ENCODE assay signal across 8 cellular contexts in genomic region chr6:31660224-31660997, GRCh38. TPM values are rescaled to one million over a fixed set of nuclear protein-coding genes. Genes with fewer than 3 reads are reported as not detected.
DNase-seq lines count a peak whose midpoint lies in the region; ATAC-seq, FAIRE-seq and TF ChIP-seq lines count a peak whose summit lies in the region.

C6orf47 (minus strand) TSS chr6:31660778; CDS start chr6:31659947, 831 bp downstream.

- TF ChIP-seq CTCF in KMS-11 (conservative IDR thresholded peaks at IDR 0.05; ENCODE audit: low read depth, low read length), result no peak

- H3K4me1 Mint-ChIP-seq in activated T-helper 1 cell treated with anti-CD3 and anti-CD28 coated beads, Interleukin-12 subunit alpha, Interleukin-12 subunit beta, Interleukin-2, Interleukin-4 antibody, amounts not matched to agents 30 ng/mL and 10 ng/mL and 1 ng/mL, durations not matched to agents 14 hours and 24 hours and 36 hours (ENCODE audit: low read depth), result peaks cover 81% of the 10 kb centered on the region
- peaks cover 61 to 89% (median 82%) of the 10 kb centered on the region in 3 donors for H3K4me1 Mint-ChIP-seq in naive B cell

- peaks cover 45% of the 10 kb centered on the region for H3K4me1 ChIP-seq in KMS-11 (ENCODE audit: low read depth, poor library complexity, severe bottlenecking)

- H3K4me3 Mint-ChIP-seq in activated T-helper 1 cell treated with anti-CD3 and anti-CD28 coated beads, Interleukin-12 subunit alpha, Interleukin-12 subunit beta, Interleukin-2, Interleukin-4 antibody, amounts not matched to agents 30 ng/mL and 10 ng/mL and 1 ng/mL, durations not matched to agents 14 hours and 24 hours and 36 hours, result peak within 1 kb of the TSS; percentile 91
- peak within 1 kb of the TSS; percentile 91 to 96 (median 95) for H3K4me3 Mint-ChIP-seq in naive B cell

- H3K4me3 ChIP-seq in KMS-11 (IDR thresholded peaks at IDR 0.05; ENCODE audit: insufficient read depth, low read depth, low read length), result no peak within 1 kb of the TSS

- no peaks in the 10 kb centered on the region for H3K27me3 Mint-ChIP-seq in activated T-helper 1 cell treated with anti-CD3 and anti-CD28 coated beads, Interleukin-12 subunit alpha, Interleukin-12 subunit beta, Interleukin-2, Interleukin-4 antibody, amounts not matched to agents 30 ng/mL and 10 ng/mL and 1 ng/mL, durations not matched to agents 14 hours and 24 hours and 36 hours (ENCODE audit: insufficient read depth)
- H3K27me3 Mint-ChIP-seq in naive B cell, result no peaks in the 10 kb centered on the region

- peak within 1 kb of the TSS; percentile 56 for H2AFZ ChIP-seq in KMS-11 (ENCODE audit: low read depth)

- no peaks in the 10 kb centered on the region for H3K9me3 Mint-ChIP-seq in activated T-helper 1 cell treated with anti-CD3 and anti-CD28 coated beads, Interleukin-12 subunit alpha, Interleukin-12 subunit beta, Interleukin-2, Interleukin-4 antibody, amounts not matched to agents 30 ng/mL and 10 ng/mL and 1 ng/mL, durations not matched to agents 14 hours and 24 hours and 36 hours
- H3K9me3 Mint-ChIP-seq in naive B cell, result no peaks in the 10 kb centered on the region

- H3K36me3 Mint-ChIP-seq in activated T-helper 1 cell treated with anti-CD3 and anti-CD28 coated beads, Interleukin-12 subunit alpha, Interleukin-12 subunit beta, Interleukin-2, Interleukin-4 antibody, amounts not matched to agents 30 ng/mL and 10 ng/mL and 1 ng/mL, durations not matched to agents 14 hours and 24 hours and 36 hours (ENCODE audit: low read depth), result peaks cover 55% of the 10 kb centered on the region
- H3K36me3 Mint-ChIP-seq in naive B cell, result peaks cover 0 to 28% of the 10 kb centered on the region in 2 donors

- peak within 1 kb of the TSS; percentile 80 for H3K27ac Mint-ChIP-seq in activated T-helper 1 cell treated with anti-CD3 and anti-CD28 coated beads, Interleukin-12 subunit alpha, Interleukin-12 subunit beta, Interleukin-2, Interleukin-4 antibody, amounts not matched to agents 30 ng/mL and 10 ng/mL and 1 ng/mL, durations not matched to agents 14 hours and 24 hours and 36 hours
- H3K27ac Mint-ChIP-seq in naive B cell, result peak within 1 kb of the TSS; percentile 86 to 94 (median 91)

- peak; percentile 57 to 60 for ATAC-seq in naive B cell (ENCODE audit: low read depth in 2 of 2)

- H3K9ac ChIP-seq in KMS-11, result peak within 1 kb of the TSS; percentile 60; the same call in 1 of the 2 replicates

- intact Hi-C loops in activated T-helper 1 cell treated with anti-CD3 and anti-CD28 coated beads, Interleukin-12 subunit alpha, Interleukin-12 subunit beta, Interleukin-2, Interleukin-4 antibody, amounts not matched to agents 30 ng/mL and 10 ng/mL and 1 ng/mL, durations not matched to agents 14 hours and 24 hours and 36 hours (cut with micrococcal nuclease), result loop anchor here (1.0 to 10.0 kb wide), 3 partner anchors 8 to 1544 kb away; partner anchors contain the start of genes BAG6, HSD17B8, RING1 and RXRB

- H3K27ac ChIP-seq in KMS-11, result peak within 1 kb of the TSS; percentile 42; the same call in 1 of the 2 replicates

- H3K27me3 ChIP-seq in KMS-11 (ENCODE audit: insufficient read depth, low read depth), result no peaks in the 10 kb centered on the region

- DNase-seq in AG20443 (ENCODE audit: low spot score), result peak; percentile 92
- peak; percentile 55 for DNase-seq in GM19239 (ENCODE audit: insufficient read length, low spot score)
- peak; percentile 58 for DNase-seq in RCC 7860 (ENCODE audit: low spot score)
- peak; percentile 69 for DNase-seq in activated T-helper 1 cell treated with anti-CD3 and anti-CD28 coated beads, Interleukin-12 subunit alpha, Interleukin-12 subunit beta, Interleukin-2, Interleukin-4 antibody, amounts not matched to agents 30 ng/mL and 10 ng/mL and 1 ng/mL, durations not matched to agents 14 hours and 24 hours and 36 hours (ENCODE audit: low spot score)
- DNase-seq in fibroblast of gingiva (ENCODE audit: low read depth), result peak; percentile 78
- DNase-seq in naive B cell, result peak; percentile 74
- DNase-seq in stimulated activated naive CD4-positive, alpha-beta T cell (lab: John Stamatoyannopoulos, UW), result peak; percentile 25 to 70 (median 61)

- peak within 1 kb of the TSS; percentile 87 for H3K4me2 ChIP-seq in KMS-11

- no peaks in the 10 kb centered on the region for H3K36me3 ChIP-seq in KMS-11 (ENCODE audit: insufficient read depth)

- H4K20me1 ChIP-seq in KMS-11 (ENCODE audit: insufficient read depth), result no peaks in the 10 kb centered on the region

- FAIRE-seq in GM19239 (lab: Jason Lieb, UNC) (peak; percentile 63), RCC 7860 (lab: Jason Lieb, UNC) (no peak)

- H3K79me2 ChIP-seq in KMS-11 (ENCODE audit: insufficient read depth, low read depth), result peaks cover 33% of the 10 kb centered on the region

RNA-seq across cellular contexts. Expression of gene C6orf47, which starts in this region (rescaled TPM):
- 18.1 and 19.1 TPM in 2 replicates for total RNA-seq in activated T-helper 1 cell treated with anti-CD3 and anti-CD28 coated beads, Interleukin-12 subunit alpha, Interleukin-12 subunit beta, Interleukin-2, Interleukin-4 antibody, amounts not matched to agents 30 ng/mL and 10 ng/mL and 1 ng/mL, durations not matched to agents 14 hours and 24 hours and 36 hours
- polyA plus RNA-seq in naive B cell (ENCODE audit: low read depth in 6 of 6), result 10 to 100 TPM; 16.8 to 39.9 (median 28.4) TPM
